Comparison of ENCODE assay signal across 1 cellular context in the genomic region with DNA sequence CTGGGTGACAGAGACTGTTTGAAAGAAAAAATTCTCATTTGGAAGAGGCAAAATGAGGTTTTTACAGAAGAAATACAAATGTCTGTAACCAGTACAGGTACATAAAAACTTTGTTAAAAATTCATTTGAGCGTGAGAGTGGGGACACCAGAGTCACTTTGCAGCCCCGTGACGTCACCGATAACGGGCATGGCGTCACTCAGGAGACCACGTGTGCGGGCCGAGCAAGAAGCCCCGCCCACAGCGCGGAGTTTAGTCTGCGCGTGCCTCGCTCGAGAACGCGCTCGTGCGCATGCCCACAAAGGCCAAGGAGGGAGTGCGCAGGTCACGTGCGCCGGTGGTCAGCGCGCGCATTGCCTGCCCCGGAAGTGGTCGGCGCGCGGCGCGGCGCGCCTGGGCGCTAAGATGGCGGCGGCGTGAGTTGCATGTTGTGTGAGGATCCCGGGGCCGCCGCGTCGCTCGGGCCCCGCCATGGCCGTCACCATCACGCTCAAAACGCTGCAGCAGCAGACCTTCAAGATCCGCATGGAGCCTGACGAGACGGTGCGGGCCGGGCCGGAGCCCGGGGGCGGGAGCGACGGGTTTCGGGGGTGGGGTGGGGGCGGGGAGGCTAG.
TF ChIP-seq lines count a peak whose summit lies in the region.

A gene (plus strand): TSS at position 384 of the 613 bp plus-strand sequence. CDS start 87 bp downstream, at position 471.

TF ChIP-seq in WTC11, 78 proteins besides CTCF, POLR2A, EP300 and RAD21 (continued from another document):
- TF ChIP-seq, protein P1, sequence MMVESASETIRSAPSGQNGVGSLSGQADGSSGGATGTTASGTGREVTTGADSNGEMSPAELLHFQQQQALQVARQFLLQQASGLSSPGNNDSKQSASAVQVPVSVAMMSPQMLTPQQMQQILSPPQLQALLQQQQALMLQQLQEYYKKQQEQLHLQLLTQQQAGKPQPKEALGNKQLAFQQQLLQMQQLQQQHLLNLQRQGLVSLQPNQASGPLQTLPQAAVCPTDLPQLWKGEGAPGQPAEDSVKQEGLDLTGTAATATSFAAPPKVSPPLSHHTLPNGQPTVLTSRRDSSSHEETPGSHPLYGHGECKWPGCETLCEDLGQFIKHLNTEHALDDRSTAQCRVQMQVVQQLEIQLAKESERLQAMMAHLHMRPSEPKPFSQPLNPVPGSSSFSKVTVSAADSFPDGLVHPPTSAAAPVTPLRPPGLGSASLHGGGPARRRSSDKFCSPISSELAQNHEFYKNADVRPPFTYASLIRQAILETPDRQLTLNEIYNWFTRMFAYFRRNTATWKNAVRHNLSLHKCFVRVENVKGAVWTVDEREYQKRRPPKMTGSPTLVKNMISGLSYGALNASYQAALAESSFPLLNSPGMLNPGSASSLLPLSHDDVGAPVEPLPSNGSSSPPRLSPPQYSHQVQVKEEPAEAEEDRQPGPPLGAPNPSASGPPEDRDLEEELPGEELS (CRISPR knock-in tag; IDR thresholded peaks at IDR 0.05), result peak; percentile 79
- TF ChIP-seq, protein P2, sequence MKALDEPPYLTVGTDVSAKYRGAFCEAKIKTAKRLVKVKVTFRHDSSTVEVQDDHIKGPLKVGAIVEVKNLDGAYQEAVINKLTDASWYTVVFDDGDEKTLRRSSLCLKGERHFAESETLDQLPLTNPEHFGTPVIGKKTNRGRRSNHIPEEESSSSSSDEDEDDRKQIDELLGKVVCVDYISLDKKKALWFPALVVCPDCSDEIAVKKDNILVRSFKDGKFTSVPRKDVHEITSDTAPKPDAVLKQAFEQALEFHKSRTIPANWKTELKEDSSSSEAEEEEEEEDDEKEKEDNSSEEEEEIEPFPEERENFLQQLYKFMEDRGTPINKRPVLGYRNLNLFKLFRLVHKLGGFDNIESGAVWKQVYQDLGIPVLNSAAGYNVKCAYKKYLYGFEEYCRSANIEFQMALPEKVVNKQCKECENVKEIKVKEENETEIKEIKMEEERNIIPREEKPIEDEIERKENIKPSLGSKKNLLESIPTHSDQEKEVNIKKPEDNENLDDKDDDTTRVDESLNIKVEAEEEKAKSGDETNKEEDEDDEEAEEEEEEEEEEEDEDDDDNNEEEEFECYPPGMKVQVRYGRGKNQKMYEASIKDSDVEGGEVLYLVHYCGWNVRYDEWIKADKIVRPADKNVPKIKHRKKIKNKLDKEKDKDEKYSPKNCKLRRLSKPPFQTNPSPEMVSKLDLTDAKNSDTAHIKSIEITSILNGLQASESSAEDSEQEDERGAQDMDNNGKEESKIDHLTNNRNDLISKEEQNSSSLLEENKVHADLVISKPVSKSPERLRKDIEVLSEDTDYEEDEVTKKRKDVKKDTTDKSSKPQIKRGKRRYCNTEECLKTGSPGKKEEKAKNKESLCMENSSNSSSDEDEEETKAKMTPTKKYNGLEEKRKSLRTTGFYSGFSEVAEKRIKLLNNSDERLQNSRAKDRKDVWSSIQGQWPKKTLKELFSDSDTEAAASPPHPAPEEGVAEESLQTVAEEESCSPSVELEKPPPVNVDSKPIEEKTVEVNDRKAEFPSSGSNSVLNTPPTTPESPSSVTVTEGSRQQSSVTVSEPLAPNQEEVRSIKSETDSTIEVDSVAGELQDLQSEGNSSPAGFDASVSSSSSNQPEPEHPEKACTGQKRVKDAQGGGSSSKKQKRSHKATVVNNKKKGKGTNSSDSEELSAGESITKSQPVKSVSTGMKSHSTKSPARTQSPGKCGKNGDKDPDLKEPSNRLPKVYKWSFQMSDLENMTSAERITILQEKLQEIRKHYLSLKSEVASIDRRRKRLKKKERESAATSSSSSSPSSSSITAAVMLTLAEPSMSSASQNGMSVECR (CRISPR knock-in tag; IDR thresholded peaks at IDR 0.05; ENCODE audit: borderline replicate concordance), result no peak
- TF ChIP-seq MYBL2 (CRISPR knock-in tag; IDR thresholded peaks at IDR 0.05), result peak; percentile 69; the same call in 1 of the 2 replicates
